Comparison of ENCODE assay signal across 1 cellular context in the genomic region with DNA sequence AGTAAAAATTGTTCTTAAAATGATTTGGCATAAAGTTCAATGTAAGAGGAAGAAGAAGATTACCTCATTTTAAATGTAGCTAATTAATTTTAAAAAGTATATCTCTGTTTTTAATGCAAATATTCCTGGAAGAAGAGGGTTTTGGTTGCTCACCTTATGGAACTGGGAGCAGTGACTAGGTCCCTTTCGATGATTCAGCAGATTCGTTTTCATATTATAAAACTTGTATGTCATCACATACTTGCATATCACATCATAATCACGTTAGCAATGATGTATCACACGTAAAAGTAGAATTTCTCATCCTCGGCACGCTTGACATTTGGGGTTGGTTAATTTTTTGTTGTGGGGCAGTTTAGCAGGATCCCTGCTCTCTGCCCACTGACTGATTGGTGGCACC.
TF ChIP-seq lines count a peak whose summit lies in the region.

No MANE protein-coding gene starts in this region.

TF ChIP-seq in K562, 482 proteins besides CTCF, POLR2A, EP300 and RAD21 (continued from another document):
- TF ChIP-seq, protein P1, sequence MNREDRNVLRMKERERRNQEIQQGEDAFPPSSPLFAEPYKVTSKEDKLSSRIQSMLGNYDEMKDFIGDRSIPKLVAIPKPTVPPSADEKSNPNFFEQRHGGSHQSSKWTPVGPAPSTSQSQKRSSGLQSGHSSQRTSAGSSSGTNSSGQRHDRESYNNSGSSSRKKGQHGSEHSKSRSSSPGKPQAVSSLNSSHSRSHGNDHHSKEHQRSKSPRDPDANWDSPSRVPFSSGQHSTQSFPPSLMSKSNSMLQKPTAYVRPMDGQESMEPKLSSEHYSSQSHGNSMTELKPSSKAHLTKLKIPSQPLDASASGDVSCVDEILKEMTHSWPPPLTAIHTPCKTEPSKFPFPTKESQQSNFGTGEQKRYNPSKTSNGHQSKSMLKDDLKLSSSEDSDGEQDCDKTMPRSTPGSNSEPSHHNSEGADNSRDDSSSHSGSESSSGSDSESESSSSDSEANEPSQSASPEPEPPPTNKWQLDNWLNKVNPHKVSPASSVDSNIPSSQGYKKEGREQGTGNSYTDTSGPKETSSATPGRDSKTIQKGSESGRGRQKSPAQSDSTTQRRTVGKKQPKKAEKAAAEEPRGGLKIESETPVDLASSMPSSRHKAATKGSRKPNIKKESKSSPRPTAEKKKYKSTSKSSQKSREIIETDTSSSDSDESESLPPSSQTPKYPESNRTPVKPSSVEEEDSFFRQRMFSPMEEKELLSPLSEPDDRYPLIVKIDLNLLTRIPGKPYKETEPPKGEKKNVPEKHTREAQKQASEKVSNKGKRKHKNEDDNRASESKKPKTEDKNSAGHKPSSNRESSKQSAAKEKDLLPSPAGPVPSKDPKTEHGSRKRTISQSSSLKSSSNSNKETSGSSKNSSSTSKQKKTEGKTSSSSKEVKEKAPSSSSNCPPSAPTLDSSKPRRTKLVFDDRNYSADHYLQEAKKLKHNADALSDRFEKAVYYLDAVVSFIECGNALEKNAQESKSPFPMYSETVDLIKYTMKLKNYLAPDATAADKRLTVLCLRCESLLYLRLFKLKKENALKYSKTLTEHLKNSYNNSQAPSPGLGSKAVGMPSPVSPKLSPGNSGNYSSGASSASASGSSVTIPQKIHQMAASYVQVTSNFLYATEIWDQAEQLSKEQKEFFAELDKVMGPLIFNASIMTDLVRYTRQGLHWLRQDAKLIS (CRISPR knock-in tag; IDR thresholded peaks at IDR 0.05): no peak
- TF ChIP-seq PCBP1 (IDR thresholded peaks at IDR 0.05; ENCODE audit: low read depth, low read length, poor library complexity, severe bottlenecking): no peak
- peak; percentile 94 for TF ChIP-seq ZNF316 (IDR thresholded peaks at IDR 0.05)
- no peak for TF ChIP-seq POLR3G (IDR thresholded peaks at IDR 0.05; ENCODE audit: extremely low read depth, insufficient read length, insufficient replicate concordance)
- TF ChIP-seq NBN (IDR thresholded peaks at IDR 0.05; ENCODE audit: low read depth): no peak
- peak; percentile 88 for TF ChIP-seq C11orf30 (IDR thresholded peaks at IDR 0.05; ENCODE audit: low read depth)
- TF ChIP-seq, protein P2, sequence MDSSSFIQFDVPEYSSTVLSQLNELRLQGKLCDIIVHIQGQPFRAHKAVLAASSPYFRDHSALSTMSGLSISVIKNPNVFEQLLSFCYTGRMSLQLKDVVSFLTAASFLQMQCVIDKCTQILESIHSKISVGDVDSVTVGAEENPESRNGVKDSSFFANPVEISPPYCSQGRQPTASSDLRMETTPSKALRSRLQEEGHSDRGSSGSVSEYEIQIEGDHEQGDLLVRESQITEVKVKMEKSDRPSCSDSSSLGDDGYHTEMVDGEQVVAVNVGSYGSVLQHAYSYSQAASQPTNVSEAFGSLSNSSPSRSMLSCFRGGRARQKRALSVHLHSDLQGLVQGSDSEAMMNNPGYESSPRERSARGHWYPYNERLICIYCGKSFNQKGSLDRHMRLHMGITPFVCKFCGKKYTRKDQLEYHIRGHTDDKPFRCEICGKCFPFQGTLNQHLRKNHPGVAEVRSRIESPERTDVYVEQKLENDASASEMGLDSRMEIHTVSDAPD (CRISPR knock-in tag; IDR thresholded peaks at IDR 0.05): no peak
- peak; percentile 86 for TF ChIP-seq MAFF (IDR thresholded peaks at IDR 0.05; ENCODE audit: low read length)
